24 cellular contexts compared by ENCODE assay signal in the genomic region with DNA sequence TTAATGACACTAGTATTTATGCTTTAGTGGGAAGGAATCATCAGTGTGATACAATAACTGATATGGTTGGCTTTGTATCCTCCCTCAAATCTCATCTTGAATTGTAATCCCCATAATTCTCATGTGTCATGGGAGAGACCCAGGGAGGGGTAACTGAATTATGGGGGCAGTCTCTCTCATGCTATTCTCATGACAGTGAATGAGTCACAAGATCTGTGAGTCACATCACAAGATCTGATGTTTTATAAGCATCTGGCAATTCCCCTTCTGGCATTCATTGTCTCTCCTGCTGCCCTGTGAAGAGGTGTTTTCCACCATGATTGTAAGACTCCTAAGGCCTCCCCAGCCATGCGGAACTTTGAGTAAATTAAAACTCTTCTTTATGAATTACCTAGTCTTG.
DNase-seq lines count a peak whose midpoint lies in the region; ATAC-seq and TF ChIP-seq lines count a peak whose summit lies in the region.
"Had no signal": no experiment of that assay in that cellular context is flagged by ENCODE, and none has a peak within 500 bp of the region (broad histone marks: within the 10 kb centered on the region; RNA-seq: fewer than 3 reads in every experiment).

No MANE protein-coding gene starts in this region.

- H3K36me3 ChIP-seq in GM23338 (ENCODE audit: insufficient read depth) (no peaks in the 10 kb centered on the region), RWPE2 (ENCODE audit: low read depth) (no peaks in the 10 kb centered on the region), suprapubic skin (no peaks in the 10 kb centered on the region), gastrocnemius medialis (no peaks in the 10 kb centered on the region)
- H3K36me3 ChIP-seq: neutrophil had no signal

- 93% methylated on average over 1 of the region's 1 CpG for WGBS in suprapubic skin

- H3K4me2 ChIP-seq in GM23338, result no peak overlapping the region
- H3K4me2 ChIP-seq: KMS-11 had no signal

- H3K4me3 ChIP-seq in GM23338, result no peak overlapping the region
- H3K4me3 ChIP-seq in RWPE2 (ENCODE audit: severe bottlenecking), result no peak overlapping the region
- no peak overlapping the region for H3K4me3 ChIP-seq in suprapubic skin
- H3K4me3 ChIP-seq in gastrocnemius medialis, result no peak overlapping the region
- H3K4me3 ChIP-seq: GM12878, skin epidermis, testis had no signal

- no peaks in the 10 kb centered on the region for H3K79me2 ChIP-seq in GM23338 (replicated peaks; ENCODE audit: insufficient read depth)

- H2AFZ ChIP-seq in GM23338, result no peak overlapping the region

- H3K36me3 Mint-ChIP-seq in GM23338 (ENCODE audit: low read depth), result no peaks in the 10 kb centered on the region
- H3K36me3 Mint-ChIP-seq in stimulated activated memory B cell treated with anti-CD40 and anti-IgM and Interleukin-4, amounts not matched to agents 10 μg/mL and 1 μg/mL and 100 μg/mL, for 72 hours, result no peaks in the 10 kb centered on the region
- H3K36me3 Mint-ChIP-seq: activated naive CD8-positive, alpha-beta T cell; memory B cell; stimulated activated effector memory CD8-positive, alpha-beta T cell treated with anti-CD3 and anti-CD28 coated beads, Interleukin-12 subunit alpha, Interleukin-12 subunit beta, amount 100 ng/mL, for 72 hours had no signal

- no peaks in the 10 kb centered on the region for H3K9me2 ChIP-seq in GM23338 (ENCODE audit: insufficient read depth)

- no peak overlapping the region for H3K4me3 Mint-ChIP-seq in GM23338
- no peak overlapping the region for H3K4me3 Mint-ChIP-seq in stimulated activated memory B cell treated with anti-CD40 and anti-IgM and Interleukin-4, amounts not matched to agents 10 μg/mL and 1 μg/mL and 100 μg/mL, for 72 hours
- H3K4me3 Mint-ChIP-seq: activated naive CD8-positive, alpha-beta T cell; memory B cell; stimulated activated effector memory CD8-positive, alpha-beta T cell treated with anti-CD3 and anti-CD28 coated beads, Interleukin-12 subunit alpha, Interleukin-12 subunit beta, amount 100 ng/mL, for 72 hours had no signal

- TF ChIP-seq CTCF in GM23338 (conservative IDR thresholded peaks at IDR 0.05; ENCODE audit: low read depth in 2 of 2) (no peak), RWPE2 (IDR thresholded peaks at IDR 0.05; ENCODE audit: poor library complexity, severe bottlenecking) (no peak), suprapubic skin (IDR thresholded peaks at IDR 0.05) (no peak), gastrocnemius medialis (IDR thresholded peaks at IDR 0.05 in 4 of 5, conservative IDR thresholded peaks at IDR 0.05 in 1 of 5) (no peak)

- H3F3A ChIP-seq in GM23338 (replicated peaks; ENCODE audit: low read depth), result no peaks in the 10 kb centered on the region

- no peaks in the 10 kb centered on the region for H4K20me1 ChIP-seq in GM23338 (replicated peaks; ENCODE audit: insufficient read depth)

- no peak overlapping the region for H3K27ac ChIP-seq in GM23338 (ENCODE audit: low read depth)
- no peak overlapping the region for H3K27ac ChIP-seq in RWPE2 (ENCODE audit: poor library complexity, severe bottlenecking)
- no peak overlapping the region for H3K27ac ChIP-seq in suprapubic skin
- H3K27ac ChIP-seq in gastrocnemius medialis, result no peak overlapping the region
- H3K27ac ChIP-seq: KMS-11, neutrophil, RWPE1, skin epidermis, testis had no signal

- ATAC-seq in GM23338 (no peak), RWPE2 (ENCODE audit: low read depth) (peak; percentile 41; the same call in 1 of the 3 replicates), gastrocnemius medialis (no peak)
- ATAC-seq in stimulated activated memory B cell treated with anti-CD40 and anti-IgM and Interleukin-4, amounts not matched to agents 10 μg/mL and 1 μg/mL and 100 μg/mL, for 72 hours, result no peak
- ATAC-seq: GM12878; left cardiac atrium; stimulated activated effector memory CD8-positive, alpha-beta T cell treated with anti-CD3 and anti-CD28 coated beads, Interleukin-12 subunit alpha, Interleukin-12 subunit beta, amount 100 ng/mL, for 72 hours had no signal

- intact Hi-C loops in gastrocnemius medialis (cut with DNase I; ENCODE audit: low total_unique reads), result no loop called here

- in situ Hi-C loops in gastrocnemius medialis (cut with MboI; ENCODE audit: low sequenced_read_pairs in 4 of 4), result no loop called here

- peaks cover 2% of the 10 kb centered on the region; the same call in 1 of the 3 replicates for H3K4me1 Mint-ChIP-seq in GM23338
- no peaks in the 10 kb centered on the region for H3K4me1 Mint-ChIP-seq in stimulated activated memory B cell treated with anti-CD40 and anti-IgM and Interleukin-4, amounts not matched to agents 10 μg/mL and 1 μg/mL and 100 μg/mL, for 72 hours
- H3K4me1 Mint-ChIP-seq: memory B cell; stimulated activated effector memory CD8-positive, alpha-beta T cell treated with anti-CD3 and anti-CD28 coated beads, Interleukin-12 subunit alpha, Interleukin-12 subunit beta, amount 100 ng/mL, for 72 hours had no signal

- H3K27ac Mint-ChIP-seq in GM23338, result peak overlapping the region; percentile 65; the same call in 1 of the 2 replicates
- H3K27ac Mint-ChIP-seq in stimulated activated memory B cell treated with anti-CD40 and anti-IgM and Interleukin-4, amounts not matched to agents 10 μg/mL and 1 μg/mL and 100 μg/mL, for 72 hours, result no peak overlapping the region
- H3K27ac Mint-ChIP-seq: activated naive CD8-positive, alpha-beta T cell; memory B cell; stimulated activated effector memory CD8-positive, alpha-beta T cell treated with anti-CD3 and anti-CD28 coated beads, Interleukin-12 subunit alpha, Interleukin-12 subunit beta, amount 100 ng/mL, for 72 hours had no signal

- H3K9me3 ChIP-seq in RWPE2 (ENCODE audit: severe bottlenecking) (no peaks in the 10 kb centered on the region), suprapubic skin (no peaks in the 10 kb centered on the region), gastrocnemius medialis (no peaks in the 10 kb centered on the region)
- H3K9me3 ChIP-seq: neutrophil, testis had no signal

- H3K4me1 ChIP-seq in GM23338 (ENCODE audit: insufficient read depth) (no peaks in the 10 kb centered on the region), RWPE2 (ENCODE audit: insufficient read depth, poor library complexity, severe bottlenecking) (no peaks in the 10 kb centered on the region), suprapubic skin (no peaks in the 10 kb centered on the region), gastrocnemius medialis (no peaks in the 10 kb centered on the region)
- H3K4me1 ChIP-seq: testis had no signal

- no peaks in the 10 kb centered on the region for H3K9me3 Mint-ChIP-seq in GM23338
- no peaks in the 10 kb centered on the region for H3K9me3 Mint-ChIP-seq in stimulated activated memory B cell treated with anti-CD40 and anti-IgM and Interleukin-4, amounts not matched to agents 10 μg/mL and 1 μg/mL and 100 μg/mL, for 72 hours
- H3K9me3 Mint-ChIP-seq: memory B cell had no signal

- TF ChIP-seq EP300 in suprapubic skin (IDR thresholded peaks at IDR 0.05), result no peak

- H3K27me3 ChIP-seq in GM23338 (ENCODE audit: insufficient read depth), result no peaks in the 10 kb centered on the region
- peaks cover 2% of the 10 kb centered on the region for H3K27me3 ChIP-seq in RWPE2 (ENCODE audit: insufficient read depth, poor library complexity, severe bottlenecking)
- no peaks in the 10 kb centered on the region for H3K27me3 ChIP-seq in suprapubic skin
- H3K27me3 ChIP-seq in gastrocnemius medialis, result no peaks in the 10 kb centered on the region
- H3K27me3 ChIP-seq: neutrophil, testis had no signal

- peak; percentile 3 for DNase-seq in COLO829 (ENCODE audit: low spot score)
- DNase-seq in GM23338 (ENCODE audit: low spot score), result no peak
- no peak for DNase-seq in RWPE2 (ENCODE audit: low spot score)
- DNase-seq in glomerular visceral epithelial cell (ENCODE audit: extremely low spot score), result peak; percentile 23
- no peak for DNase-seq in suprapubic skin (ENCODE audit: low spot score in 2 of 2)
- no peak for DNase-seq in gastrocnemius medialis
- DNase-seq: activated CD4-positive, CD25-positive, alpha-beta regulatory T cell treated with anti-CD3 and anti-CD28 coated beads, Interleukin-2, amount 50 U/mL, for 72 hours; AML-193; cerebellar nuclear complex; DMS79; erythroblast; left cardiac atrium; NCI-H446 treated with DMSO at 0.1 percent for 48 hours; stimulated activated CD4-positive, alpha-beta T cell treated with anti-CD3 and anti-CD28 coated beads, Interleukin-2, amount 100 ng/mL, for 24 hours; testis had no signal

- TF ChIP-seq POLR2A in suprapubic skin (IDR thresholded peaks at IDR 0.05), result no peak
- no peak for TF ChIP-seq POLR2A in gastrocnemius medialis (IDR thresholded peaks at IDR 0.05)

- no peaks in the 10 kb centered on the region for H3K27me3 Mint-ChIP-seq in GM23338 (ENCODE audit: insufficient read depth, low read depth, poor library complexity)
- H3K27me3 Mint-ChIP-seq in stimulated activated memory B cell treated with anti-CD40 and anti-IgM and Interleukin-4, amounts not matched to agents 10 μg/mL and 1 μg/mL and 100 μg/mL, for 72 hours, result no peaks in the 10 kb centered on the region
- H3K27me3 Mint-ChIP-seq: activated naive CD8-positive, alpha-beta T cell; memory B cell had no signal

TF ChIP-seq in GM23338, 12 proteins besides CTCF, POLR2A, EP300 and RAD21 (continues in another document):
- TF ChIP-seq ZNF331 (CRISPR knock-in tag; IDR thresholded peaks at IDR 0.05; ENCODE audit: low read depth) (no peak), JUNB (IDR thresholded peaks at IDR 0.05; ENCODE audit: unreplicated experiment) (no peak), EZH2phosphoT487 (IDR thresholded peaks at IDR 0.05; ENCODE audit: unreplicated experiment) (no peak)
- TF ChIP-seq, protein P1, sequence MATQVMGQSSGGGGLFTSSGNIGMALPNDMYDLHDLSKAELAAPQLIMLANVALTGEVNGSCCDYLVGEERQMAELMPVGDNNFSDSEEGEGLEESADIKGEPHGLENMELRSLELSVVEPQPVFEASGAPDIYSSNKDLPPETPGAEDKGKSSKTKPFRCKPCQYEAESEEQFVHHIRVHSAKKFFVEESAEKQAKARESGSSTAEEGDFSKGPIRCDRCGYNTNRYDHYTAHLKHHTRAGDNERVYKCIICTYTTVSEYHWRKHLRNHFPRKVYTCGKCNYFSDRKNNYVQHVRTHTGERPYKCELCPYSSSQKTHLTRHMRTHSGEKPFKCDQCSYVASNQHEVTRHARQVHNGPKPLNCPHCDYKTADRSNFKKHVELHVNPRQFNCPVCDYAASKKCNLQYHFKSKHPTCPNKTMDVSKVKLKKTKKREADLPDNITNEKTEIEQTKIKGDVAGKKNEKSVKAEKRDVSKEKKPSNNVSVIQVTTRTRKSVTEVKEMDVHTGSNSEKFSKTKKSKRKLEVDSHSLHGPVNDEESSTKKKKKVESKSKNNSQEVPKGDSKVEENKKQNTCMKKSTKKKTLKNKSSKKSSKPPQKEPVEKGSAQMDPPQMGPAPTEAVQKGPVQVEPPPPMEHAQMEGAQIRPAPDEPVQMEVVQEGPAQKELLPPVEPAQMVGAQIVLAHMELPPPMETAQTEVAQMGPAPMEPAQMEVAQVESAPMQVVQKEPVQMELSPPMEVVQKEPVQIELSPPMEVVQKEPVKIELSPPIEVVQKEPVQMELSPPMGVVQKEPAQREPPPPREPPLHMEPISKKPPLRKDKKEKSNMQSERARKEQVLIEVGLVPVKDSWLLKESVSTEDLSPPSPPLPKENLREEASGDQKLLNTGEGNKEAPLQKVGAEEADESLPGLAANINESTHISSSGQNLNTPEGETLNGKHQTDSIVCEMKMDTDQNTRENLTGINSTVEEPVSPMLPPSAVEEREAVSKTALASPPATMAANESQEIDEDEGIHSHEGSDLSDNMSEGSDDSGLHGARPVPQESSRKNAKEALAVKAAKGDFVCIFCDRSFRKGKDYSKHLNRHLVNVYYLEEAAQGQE (IDR thresholded peaks at IDR 0.05; ENCODE audit: unreplicated experiment), result no peak

Comparison
In these comparisons a context has a peak if more than half of its experiments do, and no peak if none do; other contexts are left out.
1. DNase-seq: peak in COLO829 (single experiment) and glomerular visceral epithelial cell (single experiment); none in GM23338 (single experiment), RWPE2 (single experiment), suprapubic skin (0 of 2) and gastrocnemius medialis (0 of 2).